In the genomic region with DNA sequence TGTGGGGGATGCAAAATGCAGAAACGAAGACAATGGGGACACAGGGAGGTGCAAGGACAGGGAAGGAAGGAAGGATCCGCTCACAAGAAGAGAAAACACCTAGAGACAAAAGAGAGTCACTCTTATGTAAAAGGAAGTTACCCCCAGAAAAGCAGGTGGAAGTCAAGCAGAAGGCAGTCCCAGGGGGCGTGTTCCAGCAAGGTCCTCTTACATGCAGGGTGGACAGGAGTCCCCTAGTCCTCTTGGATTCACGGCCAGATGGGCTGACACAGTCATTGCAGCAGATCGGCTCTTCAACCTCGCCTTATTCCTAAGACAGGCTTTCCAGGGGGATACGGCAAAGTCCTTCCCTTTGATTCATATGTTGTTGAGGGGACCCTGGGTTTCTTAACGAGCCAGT, we compare ENCODE assay signal across 22 cellular contexts.
DNase-seq lines count a peak whose midpoint lies in the region; ATAC-seq, FAIRE-seq and TF ChIP-seq lines count a peak whose summit lies in the region.
"Had no signal": no experiment of that assay in that cellular context is flagged by ENCODE, and none has a peak within 500 bp of the region (broad histone marks: within the 10 kb centered on the region; RNA-seq: fewer than 3 reads in every experiment).

No MANE protein-coding gene starts in this region.

- H3K36me3 ChIP-seq in HepG2 (replicated peaks in 1 of 2; ENCODE audit: control insufficient read depth in 1 of 2, insufficient read depth in 2 of 2, low read length in 2 of 2) (no peaks in the 10 kb centered on the region), right lobe of liver (no peaks in the 10 kb centered on the region), kidney (ENCODE audit: control insufficient read depth in 1 of 2, insufficient read depth in 2 of 2, low read length in 2 of 2) (no peaks in the 10 kb centered on the region)
- H3K36me3 ChIP-seq: cardiac muscle cell, MG63 had no signal

- no TSS peak for BruUV-seq in HepG2 (replicated peaks; lab: Mats Ljungman, UMichigan)

- FAIRE-seq in HepG2 (lab: Jason Lieb, UNC) (no peak), kidney (lab: Jason Lieb, UNC) (no peak)
- FAIRE-seq: D721Med, TTC549 had no signal

- no peaks in the 10 kb centered on the region for H4K20me1 ChIP-seq in HepG2 (ENCODE audit: insufficient read depth, low read length)

- POLR2A ChIA-PET in HepG2 (lab: Yijun Ruan, JAX), result interaction anchor here (1.7 kb wide), 1 partner anchor 107 kb away, joined by 4 read pairs; no protein-coding TSS in a partner anchor
- POLR2A ChIA-PET in activated CD8-positive, alpha-beta T cell treated with anti-CD3 and anti-CD28 coated beads for 36 hours (lab: Charles Lee), result no interaction called here

- H3K4me3 ChIP-seq in HepG2 (replicated peaks in 1 of 3; ENCODE audit: insufficient read depth in 1 of 3, low read depth in 2 of 3, low read length in 3 of 3) (peak overlapping the region; percentile 11 to 61 (median 47); a peak in 4 of 6 replicates), right lobe of liver (no peak overlapping the region), kidney (ENCODE audit: low read length in 2 of 2) (peak overlapping the region; percentile 2 to 45)
- H3K4me3 ChIP-seq: cardiac muscle cell, MG63, testis had no signal

- no peak for TF ChIP-seq RAD21 in HepG2 (CRISPR knock-in tag; IDR thresholded peaks at IDR 0.05)

- peak overlapping the region; percentile 88 for H3K4me2 ChIP-seq in HepG2 (ENCODE audit: low read depth, low read length)

- H3K9me3 ChIP-seq in HepG2 (ENCODE audit: low read length) (no peaks in the 10 kb centered on the region), right lobe of liver (no peaks in the 10 kb centered on the region), kidney (ENCODE audit: control insufficient read depth in 1 of 2, low read length in 2 of 2) (no peaks in the 10 kb centered on the region)
- H3K9me3 ChIP-seq: MG63, testis had no signal

- H3K4me1 Mint-ChIP-seq in activated CD8-positive, alpha-beta T cell treated with anti-CD3 and anti-CD28 coated beads for 36 hours (ENCODE audit: low read depth), result peaks cover 4% of the 10 kb centered on the region
- H3K4me1 Mint-ChIP-seq in type B pancreatic cell (ENCODE audit: unreplicated experiment), result peaks cover 17% of the 10 kb centered on the region

- intact Hi-C loops in HepG2 (cut with micrococcal nuclease; ENCODE audit: unreplicated experiment) (no loop called here), right lobe of liver (cut with DNase I) (no loop called here), kidney (cut with DNase I) (no loop called here)
- intact Hi-C loops in activated CD8-positive, alpha-beta T cell treated with anti-CD3 and anti-CD28 coated beads for 36 hours (cut with micrococcal nuclease), result no loop called here

- no peak overlapping the region for H3K27ac Mint-ChIP-seq in activated CD8-positive, alpha-beta T cell treated with anti-CD3 and anti-CD28 coated beads for 36 hours
- peak overlapping the region; percentile 72 for H3K27ac Mint-ChIP-seq in type B pancreatic cell
- H3K27ac Mint-ChIP-seq: activated naive CD8-positive, alpha-beta T cell; activated T-cell treated with anti-CD3 and anti-CD28 coated beads, Interleukin-2, amount 50 U/mL, for 24 hours; endodermal cell; natural killer cell treated with Interleukin-12 subunit alpha and Interleukin-12 subunit beta and Interleukin-15 and Interleukin-18, amount 100 ng/mL, for 72 hours had no signal

- no peak for TF ChIP-seq POLR2A in HepG2 (IDR thresholded peaks at IDR 0.05; ENCODE audit: insufficient read depth in 1 of 2, low read depth in 2 of 2, low read length in 2 of 2)
- no peak for TF ChIP-seq POLR2A in right lobe of liver (IDR thresholded peaks at IDR 0.05)

- peaks cover 2% of the 10 kb centered on the region for H3K27me3 Mint-ChIP-seq in activated CD8-positive, alpha-beta T cell treated with anti-CD3 and anti-CD28 coated beads for 36 hours
- H3K27me3 Mint-ChIP-seq in type B pancreatic cell, result no peaks in the 10 kb centered on the region
- H3K27me3 Mint-ChIP-seq: activated naive CD8-positive, alpha-beta T cell; natural killer cell treated with Interleukin-12 subunit alpha and Interleukin-12 subunit beta and Interleukin-15 and Interleukin-18, amount 100 ng/mL, for 72 hours had no signal

- TF ChIP-seq CTCF in HepG2 (CRISPR knock-in tag; IDR thresholded peaks at IDR 0.05), result no peak
- TF ChIP-seq CTCF in right lobe of liver (IDR thresholded peaks at IDR 0.05), result no peak
- TF ChIP-seq CTCF in activated CD8-positive, alpha-beta T cell treated with anti-CD3 and anti-CD28 coated beads for 36 hours (IDR thresholded peaks at IDR 0.05), result no peak
- TF ChIP-seq CTCF in kidney (IDR thresholded peaks at IDR 0.05; ENCODE audit: borderline replicate concordance, extremely low read depth, insufficient read depth), result no peak
- no peak for TF ChIP-seq CTCF in type B pancreatic cell (conservative IDR thresholded peaks at IDR 0.05)

- H3K4me1 ChIP-seq in HepG2 (ENCODE audit: insufficient read depth, low read length) (peaks cover 24% of the 10 kb centered on the region), right lobe of liver (peaks cover 0 to 23% (median 9%) of the 10 kb centered on the region in 4 donors), kidney (ENCODE audit: control insufficient read depth in 1 of 2, insufficient read depth in 1 of 2, low read depth in 1 of 2, low read length in 2 of 2) (peaks cover 16 to 31% of the 10 kb centered on the region in 2 donors)
- H3K4me1 ChIP-seq: testis had no signal

- H3K4me3 Mint-ChIP-seq in activated CD8-positive, alpha-beta T cell treated with anti-CD3 and anti-CD28 coated beads for 36 hours, result peak overlapping the region; percentile 0
- H3K4me3 Mint-ChIP-seq in type B pancreatic cell, result peak overlapping the region; percentile 44
- H3K4me3 Mint-ChIP-seq: activated naive CD8-positive, alpha-beta T cell; activated T-cell treated with anti-CD3 and anti-CD28 coated beads, Interleukin-2, amount 50 U/mL, for 24 hours; endodermal cell; natural killer cell treated with Interleukin-12 subunit alpha and Interleukin-12 subunit beta and Interleukin-15 and Interleukin-18, amount 100 ng/mL, for 72 hours had no signal

- peak; percentile 48 for ATAC-seq in HepG2
- ATAC-seq in right lobe of liver, result no peak
- ATAC-seq in activated CD8-positive, alpha-beta T cell treated with anti-CD3 and anti-CD28 coated beads for 36 hours, result no peak
- ATAC-seq in GM21576 (IDR thresholded peaks at IDR 0.05; ENCODE audit: unreplicated experiment), result no peak
- ATAC-seq: natural killer cell treated with Interleukin-12 subunit alpha and Interleukin-12 subunit beta and Interleukin-15 and Interleukin-18, amount 100 ng/mL, for 72 hours; SK-N-SH treated with all-trans-retinoic acid at 6 μM for 48 hours had no signal

- no peaks in the 10 kb centered on the region for H3K79me2 ChIP-seq in HepG2 (ENCODE audit: insufficient read depth, low read length)

- no peak overlapping the region for H2AFZ ChIP-seq in HepG2 (ENCODE audit: low read length)

- DNase-seq in HepG2 (ENCODE audit: low spot score), result no peak
- no peak for DNase-seq in right lobe of liver
- no peak for DNase-seq in activated CD8-positive, alpha-beta T cell treated with anti-CD3 and anti-CD28 coated beads for 36 hours
- no peak for DNase-seq in kidney
- DNase-seq in type B pancreatic cell (ENCODE audit: extremely low spot score, unreplicated experiment), result no peak
- no peak for DNase-seq in HuH-7 (ENCODE audit: low spot score)
- no peak for DNase-seq in cortex of kidney (lab: John Stamatoyannopoulos, UW)
- DNase-seq: activated CD4-positive, alpha-beta T cell treated with anti-CD3 and anti-CD28 coated beads, Interleukin-2, amount 50 U/mL, for 1 hour; activated T-cell treated with anti-CD3 and anti-CD28 coated beads, Interleukin-2, amount 50 U/mL, for 24 hours; endodermal cell; GDM1; HCEC 1CT; MG63; NCI-H2081 treated with DMSO at 0.1 percent for 48 hours; testis had no signal

- H3K9ac ChIP-seq in HepG2 (ENCODE audit: insufficient read depth, low read depth, low read length) (no peak overlapping the region), kidney (ENCODE audit: low read length in 2 of 2) (peak overlapping the region in 1 of 2 donors; percentile 47)

- no peaks in the 10 kb centered on the region for H3K36me3 Mint-ChIP-seq in activated CD8-positive, alpha-beta T cell treated with anti-CD3 and anti-CD28 coated beads for 36 hours (ENCODE audit: low read depth)
- no peaks in the 10 kb centered on the region for H3K36me3 Mint-ChIP-seq in type B pancreatic cell
- H3K36me3 Mint-ChIP-seq: natural killer cell treated with Interleukin-12 subunit alpha and Interleukin-12 subunit beta and Interleukin-15 and Interleukin-18, amount 100 ng/mL, for 72 hours had no signal

- CTCF ChIA-PET in HepG2 (lab: Yijun Ruan, JAX; ENCODE audit: low intra/inter-chr PET ratio, low total read pairs), result no interaction called here
- CTCF ChIA-PET in activated CD8-positive, alpha-beta T cell treated with anti-CD3 and anti-CD28 coated beads for 36 hours (lab: Charles Lee), result no interaction called here

- in situ Hi-C loops in HepG2 (cut with HindIII; ENCODE audit: extremely low pct_ligation_motif_present, low pct_unique_long_range_greater_than_20kb), result no loop called here

- no peaks in the 10 kb centered on the region for H3K9me3 Mint-ChIP-seq in activated CD8-positive, alpha-beta T cell treated with anti-CD3 and anti-CD28 coated beads for 36 hours
- H3K9me3 Mint-ChIP-seq in type B pancreatic cell, result no peaks in the 10 kb centered on the region
- H3K9me3 Mint-ChIP-seq: activated T-cell treated with anti-CD3 and anti-CD28 coated beads, Interleukin-2, amount 50 U/mL, for 24 hours; endodermal cell; natural killer cell treated with Interleukin-12 subunit alpha and Interleukin-12 subunit beta and Interleukin-15 and Interleukin-18, amount 100 ng/mL, for 72 hours had no signal

- peaks cover 0 to 25% of the 10 kb centered on the region in 2 experiments; a peak in 4 of 5 replicates for H3K27me3 ChIP-seq in HepG2 (ENCODE audit: control insufficient read depth in 1 of 2, insufficient read depth in 2 of 2, low read length in 2 of 2)
- no peaks in the 10 kb centered on the region for H3K27me3 ChIP-seq in right lobe of liver
- H3K27me3 ChIP-seq: cardiac muscle cell, MG63, testis had no signal

- WGBS in HepG2 (ENCODE audit: low lambda C conversion rate), result 35% methylated on average over 7 of the region's 8 CpGs
- WGBS in right lobe of liver (ENCODE audit: insufficient coverage, low coverage, low lambda C conversion rate, missing lambda C conversion rate), result 69% methylated on average over 8 of the region's 8 CpGs

- TF ChIP-seq EP300 in HepG2 (IDR thresholded peaks at IDR 0.05; ENCODE audit: low read depth in 2 of 2, low read length in 2 of 2) (no peak), HepG2 (CRISPR knock-in tag; IDR thresholded peaks at IDR 0.05; ENCODE audit: borderline replicate concordance) (no peak)

- H3K27ac ChIP-seq in HepG2 (ENCODE audit: extremely low read length, insufficient read depth, low read length) (no peak overlapping the region), right lobe of liver (peak overlapping the region in 1 of 3 donors; percentile 20), kidney (ENCODE audit: low read depth in 2 of 2, low read length in 2 of 2) (peak overlapping the region; percentile 74 to 83)
- H3K27ac ChIP-seq: cardiac muscle cell, testis had no signal

TF ChIP-seq in HepG2, 621 proteins besides CTCF, POLR2A, EP300 and RAD21 (continues in another document):
- TF ChIP-seq SPEN (CRISPR knock-in tag; IDR thresholded peaks at IDR 0.05; ENCODE audit: low read depth), result no peak

Comparison
In these comparisons a context has a peak if more than half of its experiments do, and no peak if none do; other contexts are left out.
1. H3K4me3 ChIP-seq: peak in HepG2 (3 of 3) and kidney (2 of 2); none in right lobe of liver (0 of 3).